8 cellular contexts compared by ENCODE assay signal in the genomic region with DNA sequence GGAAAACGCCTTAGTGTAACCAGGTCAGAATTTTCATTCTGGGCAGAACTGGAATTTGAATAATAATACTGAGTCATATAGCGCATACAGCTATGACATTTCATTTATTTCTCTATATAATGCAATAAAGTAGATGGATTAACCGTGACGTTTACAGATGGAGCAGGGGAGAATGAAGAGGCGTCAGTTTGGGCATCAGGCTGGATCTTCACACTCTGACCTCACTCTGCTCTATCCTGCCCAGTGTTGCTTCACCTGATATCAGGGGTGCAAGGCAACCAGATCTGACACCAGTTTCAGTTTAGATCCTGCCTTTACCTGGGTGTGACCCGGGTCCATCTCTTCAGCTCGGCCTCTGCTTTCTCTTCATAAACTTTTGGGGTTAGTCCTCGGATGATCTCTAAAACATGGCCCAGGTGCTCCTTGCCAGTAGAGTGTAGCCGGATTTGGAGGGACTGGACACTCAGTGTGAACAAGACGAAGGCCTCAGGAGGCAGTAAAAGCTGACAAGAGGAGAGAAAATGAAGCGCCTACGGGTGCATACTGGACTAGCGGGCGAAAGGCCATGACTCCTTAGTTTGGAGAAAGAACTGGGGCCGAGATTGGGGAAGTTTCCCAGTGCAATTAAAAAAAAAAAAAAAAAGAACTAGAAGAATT. TPM values are rescaled to one million over a fixed set of nuclear protein-coding genes. Genes with fewer than 3 reads are reported as not detected.
DNase-seq lines count a peak whose midpoint lies in the region; ATAC-seq, FAIRE-seq and TF ChIP-seq lines count a peak whose summit lies in the region.

No MANE protein-coding gene starts in this region.

- TF ChIP-seq CTCF in RWPE2 (IDR thresholded peaks at IDR 0.05; ENCODE audit: poor library complexity, severe bottlenecking): no peak
- no peak for TF ChIP-seq CTCF in esophagus muscularis mucosa (IDR thresholded peaks at IDR 0.05)
- TF ChIP-seq CTCF in pancreas (IDR thresholded peaks at IDR 0.05): no peak

- in situ Hi-C loops in ACHN (cut with HindIII; ENCODE audit: low pct_ligation_motif_present, low pct_unique_long_range_greater_than_20kb, low sequenced_read_pairs): no loop called here

- no peak for FAIRE-seq in pancreas (lab: Jason Lieb, UNC)

- intact Hi-C loops in esophagus muscularis mucosa (cut with DNase I) (loop anchor here (1.0 kb wide), 1 partner anchor 37 kb away; no protein-coding TSS in a partner anchor), pancreas (cut with DNase I) (no loop called here)

- TF ChIP-seq POLR2A in esophagus muscularis mucosa (IDR thresholded peaks at IDR 0.05; ENCODE audit: low read depth): no peak

- peak; percentile 0 for ATAC-seq in GM21717 (IDR thresholded peaks at IDR 0.05; ENCODE audit: unreplicated experiment)
- ATAC-seq in RWPE2 (ENCODE audit: low read depth): no peak; the same call in 2 of the 3 replicates
- no peak for ATAC-seq in pancreas

- H3K36me3 ChIP-seq in RWPE2 (ENCODE audit: low read depth) (peaks cover 28% of the 10 kb centered on the region), esophagus muscularis mucosa (peaks cover 0 to 24% (median 10%) of the 10 kb centered on the region in 4 donors), pancreas (no peaks in the 10 kb centered on the region)

- no peak for TF ChIP-seq EP300 in esophagus muscularis mucosa (IDR thresholded peaks at IDR 0.05)

- H3K9me3 ChIP-seq in RWPE2 (ENCODE audit: severe bottlenecking) (no peaks in the 10 kb centered on the region), esophagus muscularis mucosa (no peaks in the 10 kb centered on the region), pancreas (no peaks in the 10 kb centered on the region)

- DNase-seq in ACHN (peak; percentile 45), RWPE2 (ENCODE audit: low spot score) (no peak), esophagus muscularis mucosa (ENCODE audit: extremely low spot score) (no peak), pancreas (peak in 1 of 6 donors; percentile 21), SIG-M5 treated with dmso at 0.1 percent for 504 hours (lab: John Stamatoyannopoulos, UW; ENCODE audit: unreplicated experiment) (no peak), LoVo (ENCODE audit: low spot score) (no peak), epidermal melanocyte (ENCODE audit: insufficient read length, low spot score) (no peak)

- H3K4me3 ChIP-seq in RWPE2 (ENCODE audit: severe bottlenecking): peak overlapping the region; percentile 91
- peak overlapping the region; percentile 74 to 99 (median 98) for H3K4me3 ChIP-seq in esophagus muscularis mucosa
- H3K4me3 ChIP-seq in pancreas: peak overlapping the region in 3 of 4 donors; percentile 70 to 97 (median 72)

- WGBS in esophagus muscularis mucosa: 15% methylated on average over 15 of the region's 15 CpGs
- 33 to 36% methylated on average over 15 of the region's 15 CpGs for WGBS in pancreas, 2 donors

- H3K27me3 ChIP-seq in RWPE2 (ENCODE audit: insufficient read depth, poor library complexity, severe bottlenecking) (no peaks in the 10 kb centered on the region), esophagus muscularis mucosa (no peaks in the 10 kb centered on the region), pancreas (no peaks in the 10 kb centered on the region)

- H3K4me1 ChIP-seq in RWPE2 (ENCODE audit: insufficient read depth, poor library complexity, severe bottlenecking) (peaks cover 27% of the 10 kb centered on the region), esophagus muscularis mucosa (peaks cover 36 to 61% (median 53%) of the 10 kb centered on the region in 4 donors), pancreas (peaks cover 0 to 8% (median 0%) of the 10 kb centered on the region in 3 donors)

- H3K27ac ChIP-seq in RWPE2 (ENCODE audit: poor library complexity, severe bottlenecking) (peak overlapping the region; percentile 92), esophagus muscularis mucosa (replicated peaks in 1 of 4) (peak overlapping the region; percentile 100), pancreas (peak overlapping the region; percentile 83 to 94 (median 92))

RNA-seq across cellular contexts. Expression of gene ZYX, which starts 1.4 kb away (rescaled TPM):
- total RNA-seq in esophagus muscularis mucosa: 100 to 1,000 TPM; 186 to 469 (median 245) TPM
- 10 to 100 TPM; 29.1 to 73.8 (median 38.4) TPM for total RNA-seq in pancreas
- polyA plus RNA-seq in pancreas: 10 to 100 TPM; 57.6 to 63.1 TPM

RNA-seq across cellular contexts. Expression of gene FAM131B, which starts 17.2 kb away (rescaled TPM):
- total RNA-seq in esophagus muscularis mucosa (1 to 10 TPM in 3 of 4 donors, under 1 TPM in 1; 0.42 to 2.0 (median 1.3) TPM), pancreas (under 1 TPM; 0.05 to 0.25 (median 0.15) TPM)
- polyA plus RNA-seq in pancreas: under 1 TPM; 0.08 to 0.09 TPM

RNA-seq across cellular contexts. Expression of gene EPHA1, which starts 28.9 kb away (rescaled TPM):
- under 1 TPM in 2 of 4 donors, not detected in 2; 0.17 to 0.23 TPM for total RNA-seq in esophagus muscularis mucosa
- total RNA-seq in pancreas: 1 to 10 TPM; 5.3 to 9.0 (median 7.3) TPM
- polyA plus RNA-seq in pancreas: 10 to 100 TPM; 11.1 to 14.2 TPM

Comparison
In these comparisons a context has a peak if more than half of its experiments do, and no peak if none do; other contexts are left out.
1. RNA of gene EPHA1, which starts 28.9 kb away (total RNA-seq): 5.3 to 9.0 TPM in pancreas; 0.17 to 0.23 TPM in esophagus muscularis mucosa; every median in the first group is over 4 times any median in the second.
2. Peak in every context shown above with its lines, with median percentiles within 50 percentile points of each other: H3K27ac ChIP-seq and H3K4me3 ChIP-seq.